8 cellular contexts compared by ENCODE assay signal in the genomic region with DNA sequence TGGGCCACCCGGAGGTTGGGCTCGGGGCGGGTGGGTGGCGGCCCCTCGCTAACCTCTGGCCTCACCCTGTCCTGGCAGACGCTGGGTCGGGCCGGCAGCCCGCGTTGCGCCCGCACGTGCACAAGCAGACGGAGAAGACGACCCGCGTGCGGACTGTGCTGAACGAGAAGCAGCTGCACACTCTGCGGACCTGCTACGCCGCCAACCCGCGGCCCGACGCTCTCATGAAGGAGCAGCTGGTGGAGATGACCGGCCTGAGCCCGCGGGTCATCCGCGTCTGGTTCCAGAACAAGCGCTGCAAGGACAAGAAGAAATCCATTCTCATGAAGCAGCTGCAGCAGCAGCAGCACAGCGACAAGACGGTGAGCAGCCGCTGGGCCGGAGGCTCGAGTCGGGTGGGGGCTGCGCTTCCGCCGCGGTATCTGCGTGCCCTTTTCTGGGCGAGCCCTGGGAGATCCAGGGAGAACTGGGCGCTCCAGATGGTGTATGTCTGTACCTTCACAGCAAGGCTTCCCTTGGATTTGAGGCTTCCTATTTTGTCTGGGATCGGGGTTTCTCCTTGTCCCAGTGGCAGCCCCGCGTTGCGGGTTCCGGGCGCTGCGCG. TPM values are rescaled to one million over a fixed set of nuclear protein-coding genes. Genes with fewer than 3 reads are reported as not detected.
DNase-seq lines count a peak whose midpoint lies in the region; ATAC-seq and TF ChIP-seq lines count a peak whose summit lies in the region.

No MANE protein-coding gene starts in this region.

- DNase-seq in GM03348 (ENCODE audit: low spot score): peak; percentile 35
- DNase-seq in NCI-H69 (lab: John Stamatoyannopoulos, UW): peak; percentile 72
- peak; percentile 73 for DNase-seq in ecto neural progenitor cell (ENCODE audit: low spot score)
- DNase-seq in natural killer cell: no peak
- no peak for DNase-seq in stimulated activated CD4-positive, alpha-beta T cell treated with anti-CD3 and anti-CD28 coated beads, Interleukin-12 subunit alpha, Interleukin-12 subunit beta, amount 100 ng/mL, for 4 hours
- DNase-seq in SKM-1 treated with dmso at 0.1 percent for 144 hours (lab: John Stamatoyannopoulos, UW; ENCODE audit: unreplicated experiment): no peak

- ATAC-seq in natural killer cell (peak; percentile 17 to 38 (median 34)), HG03469 (IDR thresholded peaks at IDR 0.05; ENCODE audit: unreplicated experiment) (no peak), HG03571 (IDR thresholded peaks at IDR 0.05; ENCODE audit: unreplicated experiment) (no peak)

- H3K4me1 Mint-ChIP-seq in natural killer cell: peaks cover 64 to 75% of the 10 kb centered on the region in 2 donors

- peaks cover 69 to 72% of the 10 kb centered on the region in 2 donors for H3K27me3 Mint-ChIP-seq in natural killer cell (ENCODE audit: low read depth in 2 of 2)

- peaks cover 5% of the 10 kb centered on the region for H3K36me3 Mint-ChIP-seq in natural killer cell

- peak overlapping the region; percentile 90 for H3K4me3 Mint-ChIP-seq in natural killer cell

- peak overlapping the region in 1 of 2 donors; percentile 71 for H3K27ac Mint-ChIP-seq in natural killer cell

- H3K9me3 Mint-ChIP-seq in natural killer cell: no peaks in the 10 kb centered on the region

- no peak for TF ChIP-seq CTCF in natural killer cell (IDR thresholded peaks at IDR 0.05)

- intact Hi-C loops in natural killer cell (cut with micrococcal nuclease): loop anchor here (5.0 kb wide), 1 partner anchor 53 kb away; no protein-coding TSS in a partner anchor

RNA-seq across cellular contexts. Expression of gene ISL2, which starts 3.7 kb away (rescaled TPM):
- not detected for total RNA-seq in natural killer cell

RNA-seq across cellular contexts. Expression of gene ETFA, which starts 29.0 kb away (rescaled TPM):
- total RNA-seq in natural killer cell: 10 to 100 TPM; 71.9 to 93.1 (median 79.8) TPM

Comparison
In these comparisons a context has a peak if more than half of its experiments do, and no peak if none do; other contexts are left out.
1. DNase-seq: peak in GM03348 (single experiment), NCI-H69 (single experiment) and ecto neural progenitor cell (single experiment); none in natural killer cell (single experiment), stimulated activated CD4-positive, alpha-beta T cell treated with anti-CD3 and anti-CD28 coated beads, Interleukin-12 subunit alpha, Interleukin-12 subunit beta, amount 100 ng/mL, for 4 hours (single experiment) and SKM-1 treated with dmso at 0.1 percent for 144 hours (single experiment).
2. ATAC-seq: peak in natural killer cell (3 of 3); none in HG03469 (single experiment) and HG03571 (single experiment).